In genomic region chr2:47035615-47036488, GRCh38 we compare ENCODE assay signal across 1 cellular context.
TF ChIP-seq lines count a peak whose summit lies in the region.

No MANE protein-coding gene starts in this region.

TF ChIP-seq in HepG2, 621 proteins besides CTCF, POLR2A, EP300 and RAD21 (continued from another document and continues in another):
- peak; percentile 28 for TF ChIP-seq ZNF407 (CRISPR knock-in tag; IDR thresholded peaks at IDR 0.05; ENCODE audit: not compliant biosample characterization)
- TF ChIP-seq NFIC (IDR thresholded peaks at IDR 0.05; ENCODE audit: low read length): peak; percentile 47; the same call in 1 of the 2 replicates
- no peak for TF ChIP-seq ZNF713 (CRISPR knock-in tag; IDR thresholded peaks at IDR 0.05)
- no peak for TF ChIP-seq TIGD3 (CRISPR knock-in tag; IDR thresholded peaks at IDR 0.05; ENCODE audit: borderline replicate concordance)
- 0 out of 2 replicates have a peak, but pooled peaks have one; percentile 28 for TF ChIP-seq PRMT3 (CRISPR knock-in tag; IDR thresholded peaks at IDR 0.05; ENCODE audit: borderline replicate concordance, low read depth)
- no peak for TF ChIP-seq U2AF2 (IDR thresholded peaks at IDR 0.05; ENCODE audit: low read depth, low read length)
- TF ChIP-seq ISL2 (CRISPR knock-in tag; IDR thresholded peaks at IDR 0.05): peak; percentile 91
- TF ChIP-seq TFAP4 (IDR thresholded peaks at IDR 0.05; ENCODE audit: borderline replicate concordance, low read depth): peak; percentile 80; the same call in 1 of the 2 replicates
- 0 out of 2 replicates have a peak, but pooled peaks have one; percentile 34 for TF ChIP-seq ZNF503 (CRISPR knock-in tag; IDR thresholded peaks at IDR 0.05)
- no peak for TF ChIP-seq GPBP1L1 (CRISPR knock-in tag; IDR thresholded peaks at IDR 0.05)
- TF ChIP-seq KIAA2018 (CRISPR knock-in tag; IDR thresholded peaks at IDR 0.05; ENCODE audit: borderline replicate concordance): no peak
- peak in 1 of 2 experiments; percentile 41; a peak in 1 of 4 replicates for TF ChIP-seq NR2F1 (CRISPR knock-in tag; IDR thresholded peaks at IDR 0.05)
- peak; percentile 93; the same call in 1 of the 2 replicates for TF ChIP-seq ZNF572 (CRISPR knock-in tag; IDR thresholded peaks at IDR 0.05)
- peak; percentile 68; the same call in 1 of the 2 replicates for TF ChIP-seq IRF2 (CRISPR knock-in tag; IDR thresholded peaks at IDR 0.05)
- TF ChIP-seq ZNF382 (CRISPR knock-in tag; IDR thresholded peaks at IDR 0.05; ENCODE audit: borderline replicate concordance): no peak
- TF ChIP-seq FOXC1 (CRISPR knock-in tag; IDR thresholded peaks at IDR 0.05; ENCODE audit: borderline replicate concordance): no peak
- TF ChIP-seq ZNF550 (CRISPR knock-in tag; IDR thresholded peaks at IDR 0.05; ENCODE audit: borderline replicate concordance): peak; percentile 63; the same call in 1 of the 2 replicates
- TF ChIP-seq KLF9 (CRISPR knock-in tag; IDR thresholded peaks at IDR 0.05; ENCODE audit: low read depth): no peak
- no peak for TF ChIP-seq SMYD3 (CRISPR knock-in tag; IDR thresholded peaks at IDR 0.05)
- peak; percentile 92 for TF ChIP-seq MED1 (CRISPR knock-in tag; IDR thresholded peaks at IDR 0.05)
- no peak for TF ChIP-seq ZNF292 (CRISPR knock-in tag; IDR thresholded peaks at IDR 0.05; ENCODE audit: borderline replicate concordance, low read depth)
- TF ChIP-seq ELF3 (CRISPR knock-in tag; IDR thresholded peaks at IDR 0.05): peak; percentile 54; the same call in 1 of the 2 replicates
- TF ChIP-seq TRIM24 (CRISPR knock-in tag; IDR thresholded peaks at IDR 0.05): no peak
- no peak for TF ChIP-seq ZNF546 (CRISPR knock-in tag; conservative IDR thresholded peaks at IDR 0.05)
- no peak for TF ChIP-seq PTBP1 (IDR thresholded peaks at IDR 0.05; ENCODE audit: low read depth, low read length, poor library complexity, severe bottlenecking)
- TF ChIP-seq SAP130 (CRISPR knock-in tag; IDR thresholded peaks at IDR 0.05; ENCODE audit: low read depth): peak; percentile 76
- TF ChIP-seq NFATC3 (CRISPR knock-in tag; IDR thresholded peaks at IDR 0.05): no peak
- TF ChIP-seq HOXA7 (CRISPR knock-in tag; IDR thresholded peaks at IDR 0.05): no peak
- no peak for TF ChIP-seq ZXDC (CRISPR knock-in tag; IDR thresholded peaks at IDR 0.05)
- no peak for TF ChIP-seq TSC22D2 (CRISPR knock-in tag; IDR thresholded peaks at IDR 0.05; ENCODE audit: borderline replicate concordance)
